ENCODE assay signal across 1 cellular context in genomic region chr4:150999091-150999490, GRCh38.
A peak's percentile ranks its signal among the peaks of the same experiment; 100 is the strongest.
TF ChIP-seq lines count a peak whose summit lies in the region.

No MANE protein-coding gene starts in this region.

TF ChIP-seq in K562, 482 proteins besides CTCF, POLR2A, EP300 and RAD21:
- TF ChIP-seq JUNB (CRISPR knock-in tag; conservative IDR thresholded peaks at IDR 0.05) (no peak), ADNP (tag; IDR thresholded peaks at IDR 0.05) (peak; percentile 49; the same call in 1 of the 2 replicates), FIP1L1 (IDR thresholded peaks at IDR 0.05; ENCODE audit: low read depth, low read length, poor library complexity, severe bottlenecking) (no peak), CREB3L1 (IDR thresholded peaks at IDR 0.05; ENCODE audit: borderline replicate concordance, low read depth) (no peak), ETV6 (IDR thresholded peaks at IDR 0.05; ENCODE audit: borderline replicate concordance in 1 of 2, low read depth in 2 of 2, low read length in 1 of 2) (peak in 1 of 2 experiments; percentile 58; a peak in 1 of 4 replicates), ETV6 (CRISPR knock-in tag; IDR thresholded peaks at IDR 0.05; ENCODE audit: borderline replicate concordance) (no peak), RAD51 (IDR thresholded peaks at IDR 0.05; ENCODE audit: borderline replicate concordance, low read depth) (no peak), KDM1A (IDR thresholded peaks at IDR 0.05) (no peak)
